Comparison of ENCODE assay signal across 6 cellular contexts in genomic region chr17:75105269-75106080, GRCh38. TPM values are rescaled to one million over a fixed set of nuclear protein-coding genes. Genes with fewer than 3 reads are reported as not detected.
DNase-seq lines count a peak whose midpoint lies in the region; ATAC-seq, FAIRE-seq and TF ChIP-seq lines count a peak whose summit lies in the region.

No MANE protein-coding gene starts in this region.

- CTCF ChIA-PET in AG04450 (lab: Charles Lee): interaction anchor here (0.6 to 4.1 kb wide), 20 partner anchors 9 to 144 kb away, joined by 3 to 39 read pairs (median 4); partner anchors contain the start of gene NT5C

- DNase-seq in AG04450 (ENCODE audit: low read depth, low spot score) (no peak), H54 (ENCODE audit: insufficient read length, low spot score) (peak; percentile 83), SK-MEL-5 (ENCODE audit: low read depth, low spot score) (peak; percentile 81), hepatic stellate cell (ENCODE audit: low spot score) (peak; percentile 73)

- peak; percentile 67 for FAIRE-seq in H54 (lab: Jason Lieb, UNC)

- no peak for TF ChIP-seq POLR2A in H54 (IDR thresholded peaks at IDR 0.05; ENCODE audit: low read depth, low read length)

- ATAC-seq in GM18511 (IDR thresholded peaks at IDR 0.05; ENCODE audit: unreplicated experiment) (no peak), GM21529 (IDR thresholded peaks at IDR 0.05; ENCODE audit: unreplicated experiment) (no peak)

- peak; percentile 82 for TF ChIP-seq CTCF in AG04450 (IDR thresholded peaks at IDR 0.05; ENCODE audit: low read depth, low read length)

- H3K9me3 ChIP-seq in AG04450 (ENCODE audit: control insufficient read depth, insufficient read depth, low read length): no peaks in the 10 kb centered on the region

- in situ Hi-C loops in SK-MEL-5 (cut with HindIII; ENCODE audit: low pct_unique_long_range_greater_than_20kb, low sequenced_read_pairs): no loop called here

- H3K27me3 ChIP-seq in AG04450 (ENCODE audit: control insufficient read depth, insufficient read depth, low read length): peaks cover 7% of the 10 kb centered on the region

- POLR2A ChIA-PET in AG04450 (lab: Yijun Ruan, JAX): interaction anchor here (1.5 kb wide), 1 partner anchor 46 kb away, joined by 4 read pairs; no protein-coding TSS in a partner anchor

- H3K4me3 ChIP-seq in AG04450 (ENCODE audit: low read depth, low read length): no peak overlapping the region

- no peak overlapping the region for H3K27ac ChIP-seq in AG04450 (ENCODE audit: low read depth, low read length)

RNA-seq across cellular contexts. Expression of gene ARMC7, which starts 4.3 kb away (rescaled TPM):
- 5.6 and 6.5 TPM in 2 replicates for polyA plus RNA-seq in AG04450 (2011; rRNA removed)
- 8.0 and 9.7 TPM in 2 replicates for polyA minus RNA-seq in AG04450 (2011; rRNA and poly(A)+ RNA removed)
- 4.9 and 5.4 TPM in 2 replicates for total RNA-seq in SK-MEL-5 (2014; rRNA removed; shearing (Covaris generic))
- polyA plus RNA-seq in SK-MEL-5 (2015; cell fraction: cytosol; rRNA removed): 17.7 and 18.2 TPM in 2 replicates
- 9.5 and 15.8 TPM in 2 replicates for polyA plus RNA-seq in SK-MEL-5 (2015; cell fraction: nucleus; rRNA removed)

RNA-seq across cellular contexts. Expression of gene SLC16A5, which starts 17.7 kb away (rescaled TPM):
- 2.9 and 3.6 TPM in 2 replicates for polyA plus RNA-seq in AG04450 (2011; rRNA removed)
- polyA minus RNA-seq in AG04450 (2011; rRNA and poly(A)+ RNA removed): 3.6 and 4.4 TPM in 2 replicates
- total RNA-seq in SK-MEL-5 (2014; rRNA removed; shearing (Covaris generic)): 0.19 TPM in 1 of 2 replicates, not detected in the other
- 0.05 TPM in 1 of 2 replicates, not detected in the other for polyA plus RNA-seq in SK-MEL-5 (2015; cell fraction: cytosol; rRNA removed)
- 0.68 TPM in 1 of 2 replicates, not detected in the other for polyA plus RNA-seq in SK-MEL-5 (2015; cell fraction: nucleus; rRNA removed)

RNA-seq across cellular contexts. Expression of gene NT5C, which starts 26.1 kb away (rescaled TPM):
- polyA plus RNA-seq in AG04450 (2011; rRNA removed): 22.6 and 27.9 TPM in 2 replicates
- 8.6 and 11.0 TPM in 2 replicates for polyA minus RNA-seq in AG04450 (2011; rRNA and poly(A)+ RNA removed)
- total RNA-seq in SK-MEL-5 (2014; rRNA removed; shearing (Covaris generic)): 44.5 and 46.7 TPM in 2 replicates
- polyA plus RNA-seq in SK-MEL-5 (2015; cell fraction: cytosol; rRNA removed): 57.4 and 85.2 TPM in 2 replicates
- polyA plus RNA-seq in SK-MEL-5 (2015; cell fraction: nucleus; rRNA removed): 293 and 375 TPM in 2 replicates

RNA-seq across cellular contexts. Expression of gene JPT1, which starts 48.8 kb away (rescaled TPM):
- polyA plus RNA-seq in AG04450 (2011; rRNA removed): 89.8 and 97.0 TPM in 2 replicates
- 31.8 and 53.5 TPM in 2 replicates for polyA minus RNA-seq in AG04450 (2011; rRNA and poly(A)+ RNA removed)
- total RNA-seq in SK-MEL-5 (2014; rRNA removed; shearing (Covaris generic)): 148 and 158 TPM in 2 replicates
- 197 and 212 TPM in 2 replicates for polyA plus RNA-seq in SK-MEL-5 (2015; cell fraction: cytosol; rRNA removed)
- polyA plus RNA-seq in SK-MEL-5 (2015; cell fraction: nucleus; rRNA removed): 43.7 and 45.5 TPM in 2 replicates

RNA-seq across cellular contexts. Expression of gene KCTD2, which starts 58.5 kb away (rescaled TPM):
- polyA plus RNA-seq in AG04450 (2011; rRNA removed): 29.8 and 36.0 TPM in 2 replicates
- 24.4 and 28.5 TPM in 2 replicates for polyA minus RNA-seq in AG04450 (2011; rRNA and poly(A)+ RNA removed)
- 23.3 and 26.6 TPM in 2 replicates for total RNA-seq in SK-MEL-5 (2014; rRNA removed; shearing (Covaris generic))
- 31.7 and 38.6 TPM in 2 replicates for polyA plus RNA-seq in SK-MEL-5 (2015; cell fraction: cytosol; rRNA removed)
- polyA plus RNA-seq in SK-MEL-5 (2015; cell fraction: nucleus; rRNA removed): 23.1 and 34.6 TPM in 2 replicates
